Comparison of ENCODE assay signal across 8 cellular contexts in the genomic region with DNA sequence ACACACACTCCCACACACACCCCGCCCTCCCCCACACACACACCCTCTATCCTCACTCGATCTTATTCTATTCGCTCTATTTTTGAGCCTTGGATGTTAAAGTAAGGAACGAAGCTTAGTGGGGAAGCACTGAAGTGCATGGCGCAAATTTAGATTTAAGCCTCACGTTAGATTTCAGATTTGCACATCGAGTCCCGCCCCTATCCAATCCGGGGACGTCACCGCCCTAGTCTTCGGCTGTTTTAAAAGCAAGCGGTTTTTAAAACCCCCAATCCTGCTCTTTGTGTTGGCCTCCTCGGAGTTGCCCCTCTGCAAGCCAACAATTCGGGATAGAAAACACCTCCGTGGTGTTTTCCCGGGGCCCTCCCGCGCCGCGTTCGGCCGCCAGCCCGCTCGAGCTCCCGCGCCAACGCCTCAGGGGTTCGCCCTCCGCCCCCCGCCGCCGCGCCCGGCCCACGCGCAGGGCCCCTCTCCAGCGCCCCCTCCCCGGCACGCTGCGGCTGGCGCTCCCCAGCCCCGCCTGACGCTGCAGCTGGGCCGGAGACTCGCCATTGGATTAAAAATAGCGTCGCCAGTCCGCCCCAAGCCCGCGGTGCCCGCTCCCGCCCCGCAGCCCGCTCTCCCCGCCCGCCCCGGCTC. TPM values are rescaled to one million over a fixed set of nuclear protein-coding genes. Genes with fewer than 3 reads are reported as not detected.
A peak's percentile ranks its signal among the peaks of the same experiment; 100 is the strongest.
DNase-seq lines count a peak whose midpoint lies in the region; ATAC-seq, FAIRE-seq and TF ChIP-seq lines count a peak whose summit lies in the region.

A gene with protein sequence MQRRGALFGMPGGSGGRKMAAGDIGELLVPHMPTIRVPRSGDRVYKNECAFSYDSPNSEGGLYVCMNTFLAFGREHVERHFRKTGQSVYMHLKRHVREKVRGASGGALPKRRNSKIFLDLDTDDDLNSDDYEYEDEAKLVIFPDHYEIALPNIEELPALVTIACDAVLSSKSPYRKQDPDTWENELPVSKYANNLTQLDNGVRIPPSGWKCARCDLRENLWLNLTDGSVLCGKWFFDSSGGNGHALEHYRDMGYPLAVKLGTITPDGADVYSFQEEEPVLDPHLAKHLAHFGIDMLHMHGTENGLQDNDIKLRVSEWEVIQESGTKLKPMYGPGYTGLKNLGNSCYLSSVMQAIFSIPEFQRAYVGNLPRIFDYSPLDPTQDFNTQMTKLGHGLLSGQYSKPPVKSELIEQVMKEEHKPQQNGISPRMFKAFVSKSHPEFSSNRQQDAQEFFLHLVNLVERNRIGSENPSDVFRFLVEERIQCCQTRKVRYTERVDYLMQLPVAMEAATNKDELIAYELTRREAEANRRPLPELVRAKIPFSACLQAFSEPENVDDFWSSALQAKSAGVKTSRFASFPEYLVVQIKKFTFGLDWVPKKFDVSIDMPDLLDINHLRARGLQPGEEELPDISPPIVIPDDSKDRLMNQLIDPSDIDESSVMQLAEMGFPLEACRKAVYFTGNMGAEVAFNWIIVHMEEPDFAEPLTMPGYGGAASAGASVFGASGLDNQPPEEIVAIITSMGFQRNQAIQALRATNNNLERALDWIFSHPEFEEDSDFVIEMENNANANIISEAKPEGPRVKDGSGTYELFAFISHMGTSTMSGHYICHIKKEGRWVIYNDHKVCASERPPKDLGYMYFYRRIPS (plus strand): TSS at position 574 of the 639 bp plus-strand sequence. CDS start 186 bp downstream, outside the sequence.

- H3K9me3 Mint-ChIP-seq in naive thymus-derived CD4-positive, alpha-beta T cell, result peaks cover 0 to 1% (median 0%) of the 10 kb centered on the region in 11 donors

- H3K4me3 ChIP-seq in PC-3 (ENCODE audit: low read length) (peak within 1 kb of the TSS; percentile 91), fibroblast of lung (replicated peaks in 1 of 4; ENCODE audit: control extremely low read depth in 1 of 4, insufficient read depth in 1 of 4, low read depth in 3 of 4, low read length in 4 of 4) (peak within 1 kb of the TSS; percentile 86 to 95 (median 92))
- H3K4me3 ChIP-seq in naive thymus-derived CD4-positive, alpha-beta T cell (ENCODE audit: low read length), result peak within 1 kb of the TSS; percentile 83

- peak within 1 kb of the TSS; percentile 84 to 90 (median 87) for H3K27ac Mint-ChIP-seq in naive thymus-derived CD4-positive, alpha-beta T cell

- H4K20me1 ChIP-seq in PC-3 (ENCODE audit: low read length) (peaks cover 21% of the 10 kb centered on the region), fibroblast of lung (ENCODE audit: control insufficient read depth, extremely low read depth, insufficient read depth, low read length) (no peaks in the 10 kb centered on the region)

- H3K9ac ChIP-seq in PC-3 (ENCODE audit: low read length), result peak within 1 kb of the TSS; percentile 81
- peak within 1 kb of the TSS; percentile 94 for H3K9ac ChIP-seq in fibroblast of lung (ENCODE audit: insufficient read depth, low read length)

- peaks cover 6% of the 10 kb centered on the region; the same call in 1 of the 2 replicates for H3K36me3 ChIP-seq in PC-3 (ENCODE audit: low read depth, low read length)
- no peaks in the 10 kb centered on the region for H3K36me3 ChIP-seq in fibroblast of lung (ENCODE audit: control insufficient read depth, insufficient read depth, low read length)
- peaks cover 0 to 4% (median 0%) of the 10 kb centered on the region in 3 experiments for H3K36me3 ChIP-seq in naive thymus-derived CD4-positive, alpha-beta T cell (ENCODE audit: control insufficient read depth in 2 of 3, insufficient read depth in 3 of 3, low read length in 3 of 3)

- H3K4me1 Mint-ChIP-seq in naive thymus-derived CD4-positive, alpha-beta T cell, result peaks cover 19 to 49% (median 36%) of the 10 kb centered on the region in 7 donors

- no peak for FAIRE-seq in HTR-8/SVneo (lab: Jason Lieb, UNC)

- intact Hi-C loops in PC-3 (cut with micrococcal nuclease), result loop anchor here (2.0 to 5.0 kb wide), 3 partner anchors 36 to 950 kb away; a partner anchor contains a TSS
- intact Hi-C loops in naive thymus-derived CD4-positive, alpha-beta T cell (cut with micrococcal nuclease), result loop anchor here (1.0 to 10.0 kb wide), 18 partner anchors 43 to 1260 kb away; a partner anchor contains a TSS

- peaks cover 0 to 13% (median 4%) of the 10 kb centered on the region in 5 donors for H3K36me3 Mint-ChIP-seq in naive thymus-derived CD4-positive, alpha-beta T cell

- CTCF ChIA-PET in PC-3 (lab: Charles Lee), result no interaction called here
- CTCF ChIA-PET in naive thymus-derived CD4-positive, alpha-beta T cell (lab: Charles Lee), result interaction anchor here (0.5 kb wide), 1 partner anchor 20 kb away, joined by 3 read pairs; no protein-coding TSS in a partner anchor

- TF ChIP-seq CTCF in PC-3 (conservative IDR thresholded peaks at IDR 0.05; ENCODE audit: low read depth, low read length), result no peak
- no peak for TF ChIP-seq CTCF in fibroblast of lung (conservative IDR thresholded peaks at IDR 0.05 in 1 of 2, IDR thresholded peaks at IDR 0.05 in 1 of 2; ENCODE audit: low read depth in 1 of 2, low read length in 2 of 2)

- peak within 1 kb of the TSS; percentile 88 for H3K4me2 ChIP-seq in PC-3 (ENCODE audit: low read length)
- peak within 1 kb of the TSS; percentile 83 for H3K4me2 ChIP-seq in fibroblast of lung (ENCODE audit: extremely low read depth, insufficient read depth, low read length)

- ATAC-seq in GM21423 (IDR thresholded peaks at IDR 0.05; ENCODE audit: unreplicated experiment), result peak; percentile 62
- ATAC-seq in PC-3, result peak; percentile 80
- peak; percentile 70 for ATAC-seq in naive thymus-derived CD4-positive, alpha-beta T cell
- ATAC-seq in stimulated activated naive CD8-positive, alpha-beta T cell treated with anti-CD3 and anti-CD28 coated beads, Interleukin-15, Interleukin-2, amounts not matched to agents 100 U/mL and 50 U/mL, for 24 hours, result peak; percentile 64

- peaks cover 0 to 19% (median 0%) of the 10 kb centered on the region in 5 donors for H3K27me3 Mint-ChIP-seq in naive thymus-derived CD4-positive, alpha-beta T cell

- H3K9me3 ChIP-seq in PC-3 (ENCODE audit: low read length), result no peaks in the 10 kb centered on the region
- H3K9me3 ChIP-seq in fibroblast of lung (ENCODE audit: control insufficient read depth, insufficient read depth, low read depth, low read length), result no peaks in the 10 kb centered on the region
- no peaks in the 10 kb centered on the region for H3K9me3 ChIP-seq in naive thymus-derived CD4-positive, alpha-beta T cell (ENCODE audit: control insufficient read depth in 2 of 3, low read length in 3 of 3)

- H3K9me2 ChIP-seq in PC-3 (replicated peaks; ENCODE audit: low read length), result no peaks in the 10 kb centered on the region

- H3K27me3 ChIP-seq in PC-3 (ENCODE audit: low read length) (no peaks in the 10 kb centered on the region), fibroblast of lung (ENCODE audit: control insufficient read depth, insufficient read depth, low read length) (no peaks in the 10 kb centered on the region)
- no peaks in the 10 kb centered on the region for H3K27me3 ChIP-seq in naive thymus-derived CD4-positive, alpha-beta T cell (ENCODE audit: control insufficient read depth in 2 of 2, insufficient read depth in 2 of 2, low read length in 2 of 2)

- H3F3A ChIP-seq in PC-3 (ENCODE audit: low read length, unreplicated experiment), result no peaks in the 10 kb centered on the region

- POLR2A ChIA-PET in PC-3 (lab: Charles Lee; ENCODE audit: unreplicated experiment), result no interaction called here
- POLR2A ChIA-PET in naive thymus-derived CD4-positive, alpha-beta T cell (lab: Charles Lee), result interaction anchor here (0.6 to 1.4 kb wide), 4 partner anchors 19 to 949 kb away, joined by 3 to 4 read pairs (median 3); a partner anchor contains a TSS

- no TSS peak for BruUV-seq in PC-3 (replicated peaks; lab: Mats Ljungman, UMichigan)

- peaks cover 16% of the 10 kb centered on the region for H3K4me1 ChIP-seq in PC-3 (ENCODE audit: insufficient read depth, low read length)
- peaks cover 2% of the 10 kb centered on the region for H3K4me1 ChIP-seq in fibroblast of lung (ENCODE audit: control insufficient read depth, extremely low read depth, insufficient read depth, low read length)
- peaks cover 0 to 7% of the 10 kb centered on the region in 2 donors for H3K4me1 ChIP-seq in naive thymus-derived CD4-positive, alpha-beta T cell (ENCODE audit: control insufficient read depth in 2 of 2, insufficient read depth in 2 of 2, low read length in 2 of 2)

- DNase-seq in DMS79 (lab: John Stamatoyannopoulos, UW) (peak; percentile 63), HTR-8/SVneo (ENCODE audit: insufficient read length, low spot score) (peak; percentile 47), PC-3 (peak; percentile 75), activated T-helper 1 cell treated with Interleukin-2 at 50 U/mL for 16 hours (ENCODE audit: low read depth) (peak; percentile 41), fibroblast of lung (ENCODE audit: low read depth in 2 of 2) (peak; percentile 84 to 85)
- DNase-seq in naive thymus-derived CD4-positive, alpha-beta T cell, result peak in 7 of 9 donors; percentile 42 to 74 (median 72)
- peak; percentile 62 for DNase-seq in stimulated activated naive CD8-positive, alpha-beta T cell treated with anti-CD3 and anti-CD28 coated beads, Interleukin-15, Interleukin-2, amounts not matched to agents 100 U/mL and 50 U/mL, for 24 hours

- peak within 1 kb of the TSS; percentile 87 to 98 (median 94) for H3K4me3 Mint-ChIP-seq in naive thymus-derived CD4-positive, alpha-beta T cell

- H3K79me2 ChIP-seq in PC-3 (ENCODE audit: low read length) (peaks cover 42% of the 10 kb centered on the region), fibroblast of lung (ENCODE audit: control insufficient read depth, insufficient read depth, low read length) (peaks cover 32% of the 10 kb centered on the region)

- H2AFZ ChIP-seq in PC-3 (ENCODE audit: low read length), result peak within 1 kb of the TSS; percentile 98
- H2AFZ ChIP-seq in fibroblast of lung (ENCODE audit: low read length), result peak within 1 kb of the TSS; percentile 92

- H3K27ac ChIP-seq in PC-3 (ENCODE audit: low read length), result peak within 1 kb of the TSS; percentile 48
- H3K27ac ChIP-seq in fibroblast of lung (ENCODE audit: insufficient read depth, low read length), result peak within 1 kb of the TSS; percentile 88
- H3K27ac ChIP-seq in naive thymus-derived CD4-positive, alpha-beta T cell (ENCODE audit: low read depth, low read length), result peak within 1 kb of the TSS; percentile 74

RNA-seq across cellular contexts. Expression of the gene that starts here (rescaled TPM):
- 14.8 and 18.0 TPM in 2 replicates for total RNA-seq in PC-3 (2014; rRNA removed)
- total RNA-seq in fibroblast of lung, result 8.7 and 11.7 TPM in 2 replicates
- polyA plus RNA-seq in fibroblast of lung, result 15.7 and 21.7 TPM in 2 replicates
- polyA plus RNA-seq in fibroblast of lung (2012), result 12.6 and 13.8 TPM in 2 replicates
- polyA minus RNA-seq in fibroblast of lung (ENCODE audit: low replicate concordance), result 16.9 and 23.3 TPM in 2 replicates
- 1 to 10 TPM; 6.7 to 9.1 (median 8.4) TPM for total RNA-seq in naive thymus-derived CD4-positive, alpha-beta T cell
- 1 to 10 TPM; 5.7 to 7.7 TPM for polyA plus RNA-seq in naive thymus-derived CD4-positive, alpha-beta T cell

Comparison
In these comparisons a context has a peak if more than half of its experiments do, and no peak if none do; other contexts are left out.
1. Peak in every context shown above with its lines: DNase-seq, ATAC-seq, H3K4me3 ChIP-seq and H3K27ac ChIP-seq.